In genomic region chr12:95473947-95474817, GRCh38 we compare ENCODE assay signal across 1 cellular context.
TF ChIP-seq lines count a peak whose summit lies in the region.

Gene METAP2, plus strand, starts transcription at chr12:95474152. Its CDS starts 28 bp downstream, at chr12:95474180.

TF ChIP-seq in K562, 482 proteins besides CTCF, POLR2A, EP300 and RAD21 (continued from another document):
- no peak for TF ChIP-seq ZNF699 (CRISPR knock-in tag; IDR thresholded peaks at IDR 0.05; ENCODE audit: insufficient replicate concordance)
- TF ChIP-seq ZBED1 (IDR thresholded peaks at IDR 0.05): no peak; the same call in 1 of the 2 replicates
- TF ChIP-seq ELF2 (CRISPR knock-in tag; IDR thresholded peaks at IDR 0.05): no peak
- no peak for TF ChIP-seq ASH1L (IDR thresholded peaks at IDR 0.05; ENCODE audit: borderline replicate concordance, low read depth, partially characterized antibody)
- peak; percentile 96 for TF ChIP-seq POLR2B (IDR thresholded peaks at IDR 0.05; ENCODE audit: low read depth, partially characterized antibody)
- TF ChIP-seq, protein P1, sequence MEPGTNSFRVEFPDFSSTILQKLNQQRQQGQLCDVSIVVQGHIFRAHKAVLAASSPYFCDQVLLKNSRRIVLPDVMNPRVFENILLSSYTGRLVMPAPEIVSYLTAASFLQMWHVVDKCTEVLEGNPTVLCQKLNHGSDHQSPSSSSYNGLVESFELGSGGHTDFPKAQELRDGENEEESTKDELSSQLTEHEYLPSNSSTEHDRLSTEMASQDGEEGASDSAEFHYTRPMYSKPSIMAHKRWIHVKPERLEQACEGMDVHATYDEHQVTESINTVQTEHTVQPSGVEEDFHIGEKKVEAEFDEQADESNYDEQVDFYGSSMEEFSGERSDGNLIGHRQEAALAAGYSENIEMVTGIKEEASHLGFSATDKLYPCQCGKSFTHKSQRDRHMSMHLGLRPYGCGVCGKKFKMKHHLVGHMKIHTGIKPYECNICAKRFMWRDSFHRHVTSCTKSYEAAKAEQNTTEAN (CRISPR knock-in tag; IDR thresholded peaks at IDR 0.05): no peak
- peak; percentile 53 for TF ChIP-seq NFIC (IDR thresholded peaks at IDR 0.05)
- peak; percentile 54 for TF ChIP-seq VEZF1 (CRISPR knock-in tag; IDR thresholded peaks at IDR 0.05)
- TF ChIP-seq RBM39 (optimal IDR thresholded peaks at IDR 0.05; ENCODE audit: low read depth, low read length): peak; percentile 83
- TF ChIP-seq NR2C2 (CRISPR knock-in tag; IDR thresholded peaks at IDR 0.05): no peak; the same call in 1 of the 2 replicates
- peak; percentile 52; the same call in 1 of the 2 replicates for TF ChIP-seq NR2C2 (tag; IDR thresholded peaks at IDR 0.05)
- no peak for TF ChIP-seq ZNF609 (CRISPR knock-in tag; IDR thresholded peaks at IDR 0.05; ENCODE audit: borderline replicate concordance)
- TF ChIP-seq KAT8 (IDR thresholded peaks at IDR 0.05; ENCODE audit: low read depth): no peak
- peak; percentile 72 for TF ChIP-seq CCNT2 (IDR thresholded peaks at IDR 0.05; ENCODE audit: borderline replicate concordance, extremely low read depth, insufficient read length, low read depth, low read length)
- peak; percentile 50; the same call in 1 of the 2 replicates for TF ChIP-seq ZBTB7A (IDR thresholded peaks at IDR 0.05; ENCODE audit: borderline replicate concordance, control insufficient read depth, low read depth, low read length)
- TF ChIP-seq, protein P2, sequence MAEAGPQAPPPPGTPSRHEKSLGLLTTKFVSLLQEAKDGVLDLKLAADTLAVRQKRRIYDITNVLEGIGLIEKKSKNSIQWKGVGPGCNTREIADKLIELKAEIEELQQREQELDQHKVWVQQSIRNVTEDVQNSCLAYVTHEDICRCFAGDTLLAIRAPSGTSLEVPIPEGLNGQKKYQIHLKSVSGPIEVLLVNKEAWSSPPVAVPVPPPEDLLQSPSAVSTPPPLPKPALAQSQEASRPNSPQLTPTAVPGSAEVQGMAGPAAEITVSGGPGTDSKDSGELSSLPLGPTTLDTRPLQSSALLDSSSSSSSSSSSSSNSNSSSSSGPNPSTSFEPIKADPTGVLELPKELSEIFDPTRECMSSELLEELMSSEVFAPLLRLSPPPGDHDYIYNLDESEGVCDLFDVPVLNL (CRISPR knock-in tag; IDR thresholded peaks at IDR 0.05; ENCODE audit: low read depth): 0 out of 2 replicates have a peak, but pooled peaks have one; percentile 27
- no peak for TF ChIP-seq HMG20A (CRISPR knock-in tag; conservative IDR thresholded peaks at IDR 0.05)
- TF ChIP-seq SIN3B (IDR thresholded peaks at IDR 0.05; ENCODE audit: low read depth): no peak
- no peak for TF ChIP-seq FOS (IDR thresholded peaks at IDR 0.05; ENCODE audit: extremely low read depth, insufficient read length)
- TF ChIP-seq HEY1 (CRISPR knock-in tag; IDR thresholded peaks at IDR 0.05; ENCODE audit: borderline replicate concordance): no peak
- TF ChIP-seq MAFK (IDR thresholded peaks at IDR 0.05; ENCODE audit: low read length): 0 out of 2 replicates have a peak, but pooled peaks have one; percentile 2
- TF ChIP-seq, protein P3, sequence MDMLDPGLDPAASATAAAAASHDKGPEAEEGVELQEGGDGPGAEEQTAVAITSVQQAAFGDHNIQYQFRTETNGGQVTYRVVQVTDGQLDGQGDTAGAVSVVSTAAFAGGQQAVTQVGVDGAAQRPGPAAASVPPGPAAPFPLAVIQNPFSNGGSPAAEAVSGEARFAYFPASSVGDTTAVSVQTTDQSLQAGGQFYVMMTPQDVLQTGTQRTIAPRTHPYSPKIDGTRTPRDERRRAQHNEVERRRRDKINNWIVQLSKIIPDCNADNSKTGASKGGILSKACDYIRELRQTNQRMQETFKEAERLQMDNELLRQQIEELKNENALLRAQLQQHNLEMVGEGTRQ (CRISPR knock-in tag; IDR thresholded peaks at IDR 0.05): no peak
- TF ChIP-seq FOSL1 (tag; conservative IDR thresholded peaks at IDR 0.05): 0 out of 2 replicates have a peak, but pooled peaks have one; percentile 17
- peak; percentile 77 for TF ChIP-seq E2F3 (CRISPR knock-in tag; IDR thresholded peaks at IDR 0.05)
- no peak for TF ChIP-seq CC2D1A (IDR thresholded peaks at IDR 0.05)
- no peak for TF ChIP-seq KLF6 (CRISPR knock-in tag; IDR thresholded peaks at IDR 0.05; ENCODE audit: borderline replicate concordance)
- no peak for TF ChIP-seq ZBTB1 (CRISPR knock-in tag; IDR thresholded peaks at IDR 0.05; ENCODE audit: borderline replicate concordance, low read depth)
- TF ChIP-seq, protein P4, sequence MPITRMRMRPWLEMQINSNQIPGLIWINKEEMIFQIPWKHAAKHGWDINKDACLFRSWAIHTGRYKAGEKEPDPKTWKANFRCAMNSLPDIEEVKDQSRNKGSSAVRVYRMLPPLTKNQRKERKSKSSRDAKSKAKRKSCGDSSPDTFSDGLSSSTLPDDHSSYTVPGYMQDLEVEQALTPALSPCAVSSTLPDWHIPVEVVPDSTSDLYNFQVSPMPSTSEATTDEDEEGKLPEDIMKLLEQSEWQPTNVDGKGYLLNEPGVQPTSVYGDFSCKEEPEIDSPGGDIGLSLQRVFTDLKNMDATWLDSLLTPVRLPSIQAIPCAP (CRISPR knock-in tag; IDR thresholded peaks at IDR 0.05; ENCODE audit: borderline replicate concordance): no peak
- TF ChIP-seq SFPQ (IDR thresholded peaks at IDR 0.05; ENCODE audit: low read depth, low read length): no peak
- no peak for TF ChIP-seq ZNF668 (CRISPR knock-in tag; IDR thresholded peaks at IDR 0.05)
- TF ChIP-seq CBX5 (IDR thresholded peaks at IDR 0.05; ENCODE audit: borderline replicate concordance, low read depth): no peak
- TF ChIP-seq MECOM (CRISPR knock-in tag; IDR thresholded peaks at IDR 0.05): no peak
- TF ChIP-seq STAG1 (CRISPR knock-in tag; IDR thresholded peaks at IDR 0.05; ENCODE audit: borderline replicate concordance): no peak
- TF ChIP-seq ZNF695 (CRISPR knock-in tag; IDR thresholded peaks at IDR 0.05): no peak
- no peak for TF ChIP-seq CHAMP1 (IDR thresholded peaks at IDR 0.05)
- TF ChIP-seq RBBP5 (IDR thresholded peaks at IDR 0.05; ENCODE audit: borderline replicate concordance, insufficient read depth, low read length, poor library complexity, severe bottlenecking): peak; percentile 92
- no peak for TF ChIP-seq ILK (tag; IDR thresholded peaks at IDR 0.05; ENCODE audit: borderline replicate concordance, low read depth)
- TF ChIP-seq, protein P5, sequence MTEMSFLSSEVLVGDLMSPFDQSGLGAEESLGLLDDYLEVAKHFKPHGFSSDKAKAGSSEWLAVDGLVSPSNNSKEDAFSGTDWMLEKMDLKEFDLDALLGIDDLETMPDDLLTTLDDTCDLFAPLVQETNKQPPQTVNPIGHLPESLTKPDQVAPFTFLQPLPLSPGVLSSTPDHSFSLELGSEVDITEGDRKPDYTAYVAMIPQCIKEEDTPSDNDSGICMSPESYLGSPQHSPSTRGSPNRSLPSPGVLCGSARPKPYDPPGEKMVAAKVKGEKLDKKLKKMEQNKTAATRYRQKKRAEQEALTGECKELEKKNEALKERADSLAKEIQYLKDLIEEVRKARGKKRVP (CRISPR knock-in tag; IDR thresholded peaks at IDR 0.05): no peak
- peak; percentile 36; the same call in 1 of the 2 replicates for TF ChIP-seq ESRRA (IDR thresholded peaks at IDR 0.05; ENCODE audit: borderline replicate concordance, low read depth)
- peak in 1 of 2 experiments; percentile 31; a peak in 1 of 4 replicates for TF ChIP-seq TBL1XR1 (IDR thresholded peaks at IDR 0.05; ENCODE audit: low read length in 2 of 2)
